Comparison of ENCODE assay signal across 26 cellular contexts in genomic region chr14:62097824-62098223, GRCh38.
"Had no signal": no experiment of that assay in that cellular context is flagged by ENCODE, and none has a peak within 500 bp of the region (broad histone marks: within the 10 kb centered on the region; RNA-seq: fewer than 3 reads in every experiment).

No MANE protein-coding gene starts in this region.

- H3K9ac ChIP-seq: SK-N-SH had no signal

- H3K9me3 ChIP-seq: Peyer's patch, SJCRH30, SK-N-SH had no signal

- DNase-seq: activated CD4-positive, alpha-beta T cell treated with anti-CD3 and anti-CD28 coated beads for 4 hours; activated CD4-positive, CD25-positive, alpha-beta regulatory T cell; activated CD8-positive, alpha-beta memory T cell treated with anti-CD3 and anti-CD28 coated beads, Interleukin-2, amount 50 U/mL, for 4 hours; activated CD8-positive, alpha-beta T cell treated with anti-CD3 and anti-CD28 coated beads for 36 hours; activated gamma-delta T cell treated with Interleukin-2 at 50 U/mL for 16 hours; activated naive CD4-positive, alpha-beta T cell treated with anti-CD3 and anti-CD28 coated beads, Interleukin-2, amount 10 ng/mL, durations not matched to agents 7 days and 5 days; activated naive CD8-positive, alpha-beta T cell treated with anti-CD3 and anti-CD28 coated beads for 36 hours; activated T-cell treated with anti-CD3 and anti-CD28 coated beads, Interleukin-2, amount 50 U/mL, for 72 hours; MM.1S; NCI-H1105; NCI-H1436; NCI-H1694 treated with DMSO at 0.1 percent for 48 hours; NCI-H2081; NCI-H226; NCI-H526 treated with DMSO at 0.1 percent for 48 hours; NCI-H82; Peyer's patch; Right ventricle myocardium superior; SJCRH30; SK-N-SH; T-helper 1 cell had no signal

- H3K27ac ChIP-seq: brain microvascular endothelial cell, cardiac muscle cell, Peyer's patch, RWPE1, SJCRH30, VCaP had no signal

- H3K27ac Mint-ChIP-seq: activated CD8-positive, alpha-beta T cell treated with anti-CD3 and anti-CD28 coated beads for 36 hours; activated naive CD4-positive, alpha-beta T cell treated with anti-CD3 and anti-CD28 coated beads, Interleukin-2, amount 10 ng/mL, durations not matched to agents 7 days and 5 days; activated naive CD8-positive, alpha-beta T cell treated with anti-CD3 and anti-CD28 coated beads for 36 hours; activated T-cell treated with anti-CD3 and anti-CD28 coated beads, Interleukin-2, amount 50 U/mL, for 72 hours; activated T-helper 2 cell treated with anti-CD3 and anti-CD28 coated beads, Interferon-gamma antibody, Interleukin-2, Interleukin-4, amounts not matched to agents 10 μg/mL and 5 μg/mL and 100 μg/mL, durations not matched to agents 14 hours and 24 hours and 36 hours had no signal

- ATAC-seq: activated CD8-positive, alpha-beta T cell treated with anti-CD3 and anti-CD28 coated beads for 36 hours; activated T-cell treated with anti-CD3 and anti-CD28 coated beads, Interleukin-2, amount 50 U/mL, for 72 hours had no signal

- H3K9me3 Mint-ChIP-seq: activated naive CD4-positive, alpha-beta T cell treated with anti-CD3 and anti-CD28 coated beads, Interleukin-2, amount 10 ng/mL, durations not matched to agents 7 days and 5 days; activated naive CD8-positive, alpha-beta T cell treated with anti-CD3 and anti-CD28 coated beads for 36 hours; activated T-cell treated with anti-CD3 and anti-CD28 coated beads, Interleukin-2, amount 50 U/mL, for 72 hours; activated T-helper 2 cell treated with anti-CD3 and anti-CD28 coated beads, Interferon-gamma antibody, Interleukin-2, Interleukin-4, amounts not matched to agents 10 μg/mL and 5 μg/mL and 100 μg/mL, durations not matched to agents 14 hours and 24 hours and 36 hours had no signal

- H3K4me3 Mint-ChIP-seq: activated CD8-positive, alpha-beta T cell treated with anti-CD3 and anti-CD28 coated beads for 36 hours; activated naive CD4-positive, alpha-beta T cell treated with anti-CD3 and anti-CD28 coated beads, Interleukin-2, amount 10 ng/mL, durations not matched to agents 7 days and 5 days; activated naive CD8-positive, alpha-beta T cell treated with anti-CD3 and anti-CD28 coated beads for 36 hours; activated T-cell treated with anti-CD3 and anti-CD28 coated beads, Interleukin-2, amount 50 U/mL, for 72 hours had no signal

- H3K36me3 ChIP-seq: brain microvascular endothelial cell, cardiac muscle cell, Peyer's patch, SJCRH30 had no signal

- H3K4me1 Mint-ChIP-seq: activated naive CD4-positive, alpha-beta T cell treated with anti-CD3 and anti-CD28 coated beads, Interleukin-2, amount 10 ng/mL, durations not matched to agents 7 days and 5 days; activated naive CD8-positive, alpha-beta T cell treated with anti-CD3 and anti-CD28 coated beads for 36 hours had no signal

- H3K27me3 ChIP-seq: brain microvascular endothelial cell, cardiac muscle cell, Peyer's patch, SJCRH30 had no signal

- H3K4me2 ChIP-seq: SK-N-SH had no signal

- H3K4me3 ChIP-seq: cardiac muscle cell, Peyer's patch, SJCRH30 had no signal

- H3K4me1 ChIP-seq: Peyer's patch, SJCRH30 had no signal

- H3K36me3 Mint-ChIP-seq: activated naive CD4-positive, alpha-beta T cell treated with anti-CD3 and anti-CD28 coated beads, Interleukin-2, amount 10 ng/mL, durations not matched to agents 7 days and 5 days; activated naive CD8-positive, alpha-beta T cell treated with anti-CD3 and anti-CD28 coated beads for 36 hours had no signal
